ENCODE assay signal across 18 cellular contexts in the genomic region with DNA sequence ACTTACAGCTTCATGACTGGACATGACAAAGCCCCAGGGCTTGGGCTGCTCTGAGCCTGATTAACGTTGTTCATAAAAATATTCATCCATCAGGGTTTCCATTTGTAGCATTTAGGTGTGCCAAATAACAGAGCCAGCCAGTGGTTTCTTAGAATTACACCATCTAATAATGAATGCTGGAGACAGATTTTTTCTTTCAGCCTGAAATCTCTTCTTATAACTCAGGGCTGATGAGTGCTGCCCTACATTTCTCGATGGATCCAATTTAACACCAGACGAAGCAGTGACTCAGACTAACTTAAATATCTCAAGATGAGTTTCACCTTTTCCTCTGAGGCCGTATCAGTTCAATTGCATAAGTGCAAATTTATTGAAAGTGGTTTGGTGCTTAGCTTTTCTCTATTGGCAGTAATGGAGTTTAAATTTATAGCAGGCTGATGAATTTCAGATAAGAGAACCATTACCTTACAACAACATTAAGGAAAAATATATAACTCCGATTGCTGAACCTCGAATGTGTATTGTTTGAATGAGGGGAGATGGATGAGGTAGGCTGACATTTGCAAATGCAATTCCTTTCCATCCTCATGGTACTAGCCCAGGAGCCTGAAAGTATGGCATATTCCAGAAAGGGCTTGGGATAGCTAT.
"Had no signal": no experiment of that assay in that cellular context is flagged by ENCODE, and none has a peak within 500 bp of the region (broad histone marks: within the 10 kb centered on the region; RNA-seq: fewer than 3 reads in every experiment).

No MANE protein-coding gene starts in this region.

- H3K4me3 Mint-ChIP-seq: activated naive CD4-positive, alpha-beta T cell treated with anti-CD3 and anti-CD28 coated beads for 36 hours; memory B cell; nephron had no signal

- H3K4me3 ChIP-seq: dorsolateral prefrontal cortex, right atrium auricular region had no signal

- H3K4me1 ChIP-seq: right atrium auricular region had no signal

- H3K27ac ChIP-seq: right atrium auricular region had no signal

- H3K9me3 ChIP-seq: right atrium auricular region had no signal

- H3K27me3 ChIP-seq: dorsolateral prefrontal cortex, right atrium auricular region had no signal

- ATAC-seq: esophagus mucosa, left colon had no signal

- H3K36me3 Mint-ChIP-seq: memory B cell had no signal

- DNase-seq: activated CD4-positive, alpha-beta T cell treated with anti-CD3 and anti-CD28 coated beads, Interleukin-2, amount 50 U/mL, for 1 hour; activated CD4-positive, CD25-positive, alpha-beta regulatory T cell; activated naive CD4-positive, alpha-beta T cell treated with anti-CD3 and anti-CD28 coated beads for 36 hours; dorsolateral prefrontal cortex; left colon; occipital lobe; stimulated activated CD4-positive, alpha-beta T cell treated with anti-CD3 and anti-CD28 coated beads, Interleukin-15, amount 100 ng/mL, for 24 hours; stimulated activated CD4-positive, alpha-beta T cell treated with anti-CD3 and anti-CD28 coated beads, Interleukin-4, amount 100 ng/mL, for 1 hour; stimulated activated naive CD4-positive, alpha-beta T cell treated with Interleukin-2 at 50 U/mL for 16 hours; trophoblast cell had no signal

- H3K4me1 Mint-ChIP-seq: memory B cell had no signal

- H3K27ac Mint-ChIP-seq: activated naive CD4-positive, alpha-beta T cell treated with anti-CD3 and anti-CD28 coated beads for 36 hours; activated T-helper 2 cell treated with anti-CD3 and anti-CD28 coated beads, Interferon-gamma antibody, Interleukin-2, Interleukin-4, amounts not matched to agents 10 μg/mL and 5 μg/mL and 100 μg/mL, durations not matched to agents 14 hours and 24 hours and 36 hours; memory B cell; nephron had no signal

- H3K27me3 Mint-ChIP-seq: memory B cell had no signal

- FAIRE-seq: astrocyte, frontal cortex, islet of Langerhans had no signal

- H3K36me3 ChIP-seq: right atrium auricular region had no signal
